Comparison of ENCODE assay signal across 11 cellular contexts in genomic region chr7:141593134-141593533, GRCh38.
DNase-seq lines count a peak whose midpoint lies in the region; ATAC-seq and TF ChIP-seq lines count a peak whose summit lies in the region.
"Had no signal": no experiment of that assay in that cellular context is flagged by ENCODE, and none has a peak within 500 bp of the region (broad histone marks: within the 10 kb centered on the region; RNA-seq: fewer than 3 reads in every experiment).

No MANE protein-coding gene starts in this region.

- no peak for TF ChIP-seq CTCF in HFF-Myc (IDR thresholded peaks at IDR 0.05; ENCODE audit: low read depth, low read length, missing control alignments)

- H3K9me3 Mint-ChIP-seq in activated naive CD8-positive, alpha-beta T cell (ENCODE audit: low read depth): no peaks in the 10 kb centered on the region
- H3K9me3 Mint-ChIP-seq in stimulated activated memory B cell treated with anti-CD40 and anti-IgM and Interleukin-4, amounts not matched to agents 10 μg/mL and 1 μg/mL and 100 μg/mL, for 72 hours: no peaks in the 10 kb centered on the region
- H3K9me3 Mint-ChIP-seq: type B pancreatic cell had no signal

- no peak overlapping the region for H3K4me3 ChIP-seq in HFF-Myc (replicated peaks; ENCODE audit: low read depth, low read length)
- H3K4me3 ChIP-seq: mucosa of descending colon had no signal

- peak; percentile 58 for DNase-seq in D341Med (ENCODE audit: low spot score)
- peak; percentile 72 for DNase-seq in HFF-Myc (ENCODE audit: extremely low read depth, low read depth)
- peak; percentile 94 for DNase-seq in iris pigment epithelial cell (ENCODE audit: low read depth)
- no peak for DNase-seq in activated effector memory CD4-positive, alpha-beta T cell treated with anti-CD3 and anti-CD28 coated beads, Interleukin-2, amount 50 U/mL, for 16 hours
- no peak for DNase-seq in NOMO-1 treated with dmso at 0.1 percent for 144 hours (lab: John Stamatoyannopoulos, UW; ENCODE audit: unreplicated experiment)
- DNase-seq: mucosa of descending colon, T-helper 17 cell had no signal

- no peak overlapping the region for H3K4me3 Mint-ChIP-seq in activated naive CD8-positive, alpha-beta T cell
- no peak overlapping the region for H3K4me3 Mint-ChIP-seq in stimulated activated memory B cell treated with anti-CD40 and anti-IgM and Interleukin-4, amounts not matched to agents 10 μg/mL and 1 μg/mL and 100 μg/mL, for 72 hours
- H3K4me3 Mint-ChIP-seq: T-helper 17 cell, type B pancreatic cell had no signal

- H3K36me3 Mint-ChIP-seq in activated naive CD8-positive, alpha-beta T cell: peaks cover 27% of the 10 kb centered on the region
- peaks cover 64% of the 10 kb centered on the region for H3K36me3 Mint-ChIP-seq in stimulated activated memory B cell treated with anti-CD40 and anti-IgM and Interleukin-4, amounts not matched to agents 10 μg/mL and 1 μg/mL and 100 μg/mL, for 72 hours

- ATAC-seq in stimulated activated memory B cell treated with anti-CD40 and anti-IgM and Interleukin-4, amounts not matched to agents 10 μg/mL and 1 μg/mL and 100 μg/mL, for 72 hours: no peak
- ATAC-seq in HG03457 (IDR thresholded peaks at IDR 0.05; ENCODE audit: unreplicated experiment): no peak
- ATAC-seq: mucosa of descending colon, T-helper 17 cell had no signal

- H3K27me3 Mint-ChIP-seq in activated naive CD8-positive, alpha-beta T cell: no peaks in the 10 kb centered on the region
- no peaks in the 10 kb centered on the region for H3K27me3 Mint-ChIP-seq in stimulated activated memory B cell treated with anti-CD40 and anti-IgM and Interleukin-4, amounts not matched to agents 10 μg/mL and 1 μg/mL and 100 μg/mL, for 72 hours
- H3K27me3 Mint-ChIP-seq: T-helper 17 cell, type B pancreatic cell had no signal

- H3K4me1 Mint-ChIP-seq in activated naive CD8-positive, alpha-beta T cell (ENCODE audit: low read depth): peaks cover 5% of the 10 kb centered on the region
- no peaks in the 10 kb centered on the region for H3K4me1 Mint-ChIP-seq in stimulated activated memory B cell treated with anti-CD40 and anti-IgM and Interleukin-4, amounts not matched to agents 10 μg/mL and 1 μg/mL and 100 μg/mL, for 72 hours

- peak overlapping the region; percentile 50 for H3K27ac Mint-ChIP-seq in activated naive CD8-positive, alpha-beta T cell
- H3K27ac Mint-ChIP-seq in stimulated activated memory B cell treated with anti-CD40 and anti-IgM and Interleukin-4, amounts not matched to agents 10 μg/mL and 1 μg/mL and 100 μg/mL, for 72 hours: no peak overlapping the region
- H3K27ac Mint-ChIP-seq: T-helper 17 cell, type B pancreatic cell had no signal

Comparison
In these comparisons a context has a peak if more than half of its experiments do, and no peak if none do; other contexts are left out.
1. DNase-seq: peak in D341Med (single experiment), HFF-Myc (single experiment) and iris pigment epithelial cell (single experiment); none in activated effector memory CD4-positive, alpha-beta T cell treated with anti-CD3 and anti-CD28 coated beads, Interleukin-2, amount 50 U/mL, for 16 hours (single experiment) and NOMO-1 treated with dmso at 0.1 percent for 144 hours (single experiment).